8 cellular contexts compared by ENCODE assay signal in the genomic region with DNA sequence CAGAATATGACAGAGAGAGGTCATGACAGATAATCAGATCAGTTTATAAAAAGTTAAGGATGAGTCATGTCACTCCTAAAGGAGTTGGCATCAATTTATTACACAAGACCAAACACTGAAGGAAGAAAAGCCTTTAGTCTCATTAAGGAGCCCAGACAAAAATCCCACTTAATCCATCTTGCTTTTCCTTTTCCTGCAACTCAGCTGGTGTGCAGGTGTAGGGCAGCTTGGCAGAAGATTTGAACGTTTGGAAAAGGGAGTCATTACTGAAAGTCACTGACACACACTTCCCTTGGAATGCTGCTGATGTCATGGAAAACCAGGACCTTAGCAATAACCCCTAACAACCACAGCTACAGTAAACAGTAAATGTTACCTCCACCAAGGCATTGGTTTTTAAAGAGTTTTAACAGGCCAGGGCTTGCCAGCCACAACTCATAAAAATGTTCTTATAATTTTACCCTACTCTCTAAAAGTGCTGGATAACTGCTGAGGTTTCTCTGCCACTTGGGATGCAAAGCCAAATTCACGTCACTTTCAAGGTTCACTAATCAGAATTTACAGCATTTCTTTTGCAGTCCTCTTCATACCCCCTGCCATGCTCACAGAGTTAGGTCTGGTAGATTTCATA.
DNase-seq lines count a peak whose midpoint lies in the region; ATAC-seq and TF ChIP-seq lines count a peak whose summit lies in the region.

No MANE protein-coding gene starts in this region.

- TF ChIP-seq POLR2A in transverse colon (IDR thresholded peaks at IDR 0.05) = no peak

- H3K27ac Mint-ChIP-seq in brain (peak overlapping the region; percentile 78 to 98 (median 93)), T-cell (no peak overlapping the region)

- 20% methylated on average over 2 of the region's 2 CpGs for WGBS in transverse colon (ENCODE audit: low coverage in 1 of 2), 2 donors

- H3K4me1 ChIP-seq in transverse colon = peaks cover 49 to 74% (median 59%) of the 10 kb centered on the region in 4 donors

- H3K9me3 ChIP-seq in transverse colon = no peaks in the 10 kb centered on the region

- intact Hi-C loops in transverse colon (cut with DNase I; ENCODE audit: low total_unique reads) = loop anchor here (10.0 kb wide), 3 partner anchors 105 to 385 kb away; no protein-coding TSS in a partner anchor

- H3K4me1 Mint-ChIP-seq in brain = peaks cover 91% of the 10 kb centered on the region
- H3K4me1 Mint-ChIP-seq in T-cell = peaks cover 18 to 22% (median 21%) of the 10 kb centered on the region in 3 donors

- TF ChIP-seq RAD21 in Ishikawa (IDR thresholded peaks at IDR 0.05; ENCODE audit: low read depth) = peak; percentile 10; the same call in 1 of the 2 replicates

- H3K36me3 ChIP-seq in transverse colon = no peaks in the 10 kb centered on the region

- TF ChIP-seq CTCF in 22Rv1 (IDR thresholded peaks at IDR 0.05) (no peak), brain (conservative IDR thresholded peaks at IDR 0.05) (no peak), transverse colon (IDR thresholded peaks at IDR 0.05) (peak in 1 of 5 experiments; percentile 19)

- peak overlapping the region in 3 of 5 experiments; percentile 18 to 27 (median 22) for H3K4me3 Mint-ChIP-seq in brain
- no peak overlapping the region for H3K4me3 Mint-ChIP-seq in T-cell

- in situ Hi-C loops in transverse colon (cut with MboI; ENCODE audit: low pct_ligation_motif_present in 1 of 4, low pct_unique_long_range_greater_than_20kb in 1 of 4, low sequenced_read_pairs in 3 of 4) = loop anchor here in 1 of 4 donors (10.0 to 25.0 kb wide), 2 partner anchors 105 to 178 kb away; no protein-coding TSS in a partner anchor

- TF ChIP-seq EP300 in Ishikawa (IDR thresholded peaks at IDR 0.05; ENCODE audit: borderline replicate concordance) (peak; percentile 97), transverse colon (IDR thresholded peaks at IDR 0.05; ENCODE audit: low read depth) (peak; percentile 99)

- H3K27me3 Mint-ChIP-seq in brain (no peaks in the 10 kb centered on the region), T-cell (no peaks in the 10 kb centered on the region)

- H3K9me3 Mint-ChIP-seq in brain = peaks cover 0 to 4% (median 0%) of the 10 kb centered on the region in 5 experiments
- H3K9me3 Mint-ChIP-seq in T-cell = no peaks in the 10 kb centered on the region

- H3K36me3 Mint-ChIP-seq in brain (no peaks in the 10 kb centered on the region), T-cell (no peaks in the 10 kb centered on the region)

- H3K4me3 ChIP-seq in transverse colon = no peak overlapping the region

- no peak for ATAC-seq in T-cell (replicated peaks in 1 of 4)
- ATAC-seq in GM19328 (IDR thresholded peaks at IDR 0.05; ENCODE audit: unreplicated experiment) = no peak

- DNase-seq in transverse colon (peak; percentile 59), T-cell (no peak)
- DNase-seq in activated CD8-positive, alpha-beta memory T cell treated with anti-CD3 and anti-CD28 coated beads for 24 hours = no peak

- CTCF ChIA-PET in T-cell (lab: Charles Lee) = no interaction called here

- POLR2A ChIA-PET in T-cell (lab: Charles Lee) = no interaction called here

- H3K27ac ChIP-seq in 22Rv1 = peak overlapping the region; percentile 48
- peak overlapping the region; percentile 54 for H3K27ac ChIP-seq in layer of hippocampus (ENCODE audit: low read depth, low read length)
- peak overlapping the region; percentile 83 to 89 (median 88) for H3K27ac ChIP-seq in transverse colon

- H3K27me3 ChIP-seq in layer of hippocampus (ENCODE audit: control insufficient read depth, insufficient read depth, low read length) (no peaks in the 10 kb centered on the region), transverse colon (no peaks in the 10 kb centered on the region)

TF ChIP-seq in Ishikawa, 13 proteins besides CTCF, POLR2A, EP300 and RAD21:
- TF ChIP-seq ZBTB7A (IDR thresholded peaks at IDR 0.05; ENCODE audit: low read depth) (no peak), CREB1 (IDR thresholded peaks at IDR 0.05; ENCODE audit: low read depth) (no peak), TCF12 (IDR thresholded peaks at IDR 0.05; ENCODE audit: low read depth) (peak; percentile 95), MAX (IDR thresholded peaks at IDR 0.05) (no peak), NFIC (IDR thresholded peaks at IDR 0.05) (peak; percentile 83), CEBPB (IDR thresholded peaks at IDR 0.05) (0 out of 2 replicates have a peak, but pooled peaks have one; percentile 3), EGR1 (IDR thresholded peaks at IDR 0.05) (no peak), YY1 (IDR thresholded peaks at IDR 0.05; ENCODE audit: low read depth) (no peak; the same call in 1 of the 2 replicates), FOXM1 (IDR thresholded peaks at IDR 0.05; ENCODE audit: borderline replicate concordance, low read depth) (peak; percentile 96), TAF1 (IDR thresholded peaks at IDR 0.05; ENCODE audit: low read depth) (no peak), TEAD4 (IDR thresholded peaks at IDR 0.05) (peak; percentile 97), REST (IDR thresholded peaks at IDR 0.05; ENCODE audit: low read depth) (no peak)
- TF ChIP-seq, protein P1, sequence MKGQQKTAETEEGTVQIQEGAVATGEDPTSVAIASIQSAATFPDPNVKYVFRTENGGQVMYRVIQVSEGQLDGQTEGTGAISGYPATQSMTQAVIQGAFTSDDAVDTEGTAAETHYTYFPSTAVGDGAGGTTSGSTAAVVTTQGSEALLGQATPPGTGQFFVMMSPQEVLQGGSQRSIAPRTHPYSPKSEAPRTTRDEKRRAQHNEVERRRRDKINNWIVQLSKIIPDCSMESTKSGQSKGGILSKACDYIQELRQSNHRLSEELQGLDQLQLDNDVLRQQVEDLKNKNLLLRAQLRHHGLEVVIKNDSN (IDR thresholded peaks at IDR 0.05) = no peak
TF ChIP-seq in Ishikawa: peak in this region for 5.

Comparison
In these comparisons a context has a peak if more than half of its experiments do, and no peak if none do; other contexts are left out.
1. H3K27ac Mint-ChIP-seq: peak in brain (5 of 5); none in T-cell (0 of 2).
2. H3K4me3 Mint-ChIP-seq: peak in brain (3 of 5); none in T-cell (0 of 3).
3. Peak in every context shown above with its lines, with median percentiles within 50 percentile points of each other: H3K27ac ChIP-seq.